In the genomic region with DNA sequence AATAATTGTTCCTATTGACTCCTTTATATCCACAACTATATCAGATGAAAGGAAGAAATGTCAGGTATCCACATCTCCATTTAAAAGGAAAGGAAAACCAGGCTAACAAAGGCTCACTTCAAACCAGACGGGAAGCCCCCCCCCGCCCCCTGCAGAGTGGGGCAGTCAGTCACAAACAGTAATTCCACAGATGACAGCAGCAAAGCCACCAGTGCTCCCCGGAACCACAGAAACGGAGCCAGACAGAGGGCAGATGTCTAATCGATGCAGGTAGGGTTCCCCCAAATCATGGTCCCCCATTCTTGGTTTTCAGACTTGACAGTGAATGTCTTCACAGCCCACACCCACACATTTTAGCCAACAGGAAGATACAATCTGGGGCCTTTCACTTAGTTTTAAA, we compare ENCODE assay signal across 8 cellular contexts.
DNase-seq lines count a peak whose midpoint lies in the region; ATAC-seq and TF ChIP-seq lines count a peak whose summit lies in the region.

No MANE protein-coding gene starts in this region.

- H3K9ac ChIP-seq in SK-N-SH (no peak overlapping the region), iPS-20b (ENCODE audit: low read depth, low read length) (no peak overlapping the region)

- H3K27me3 Mint-ChIP-seq in activated CD8-positive, alpha-beta memory T cell treated with anti-CD3 and anti-CD28 coated beads, Interleukin-2, amount 10 ng/mL, durations not matched to agents 7 days and 5 days: no peaks in the 10 kb centered on the region

- peaks cover 4% of the 10 kb centered on the region for H3F3A ChIP-seq in SK-N-SH (replicated peaks; ENCODE audit: insufficient read depth)

- peak overlapping the region; percentile 58 for H3K4me2 ChIP-seq in SK-N-SH

- H3K4me1 ChIP-seq in SK-N-SH (ENCODE audit: control insufficient read depth in 1 of 2, insufficient read depth in 2 of 2, low read depth in 1 of 2, low read length in 1 of 2): peaks cover 8 to 33% of the 10 kb centered on the region in 2 experiments; a peak in 2 of 4 replicates
- peaks cover 44% of the 10 kb centered on the region for H3K4me1 ChIP-seq in iPS-20b (ENCODE audit: insufficient read depth, low read length)
- H3K4me1 ChIP-seq in ovary (ENCODE audit: insufficient read depth): peaks cover 8% of the 10 kb centered on the region

- no peaks in the 10 kb centered on the region; the same call in 1 of the 2 replicates for H4K20me1 ChIP-seq in SK-N-SH (ENCODE audit: insufficient read depth)

- peaks cover 53% of the 10 kb centered on the region for H3K36me3 Mint-ChIP-seq in activated CD8-positive, alpha-beta memory T cell treated with anti-CD3 and anti-CD28 coated beads, Interleukin-2, amount 10 ng/mL, durations not matched to agents 7 days and 5 days

- H3K4me3 Mint-ChIP-seq in activated CD8-positive, alpha-beta memory T cell treated with anti-CD3 and anti-CD28 coated beads, Interleukin-2, amount 10 ng/mL, durations not matched to agents 7 days and 5 days: peak overlapping the region; percentile 51

- TF ChIP-seq RAD21 in SK-N-SH (IDR thresholded peaks at IDR 0.05; ENCODE audit: low read length): no peak

- no peak for TF ChIP-seq CTCF in SK-N-SH (IDR thresholded peaks at IDR 0.05)
- TF ChIP-seq CTCF in ovary (IDR thresholded peaks at IDR 0.05): no peak

- H2AFZ ChIP-seq in SK-N-SH (ENCODE audit: low read depth): no peak overlapping the region

- H3K36me3 ChIP-seq in SK-N-SH (replicated peaks in 1 of 2; ENCODE audit: control insufficient read depth in 1 of 2, insufficient read depth in 2 of 2, low read length in 1 of 2) (peaks cover 8 to 27% of the 10 kb centered on the region in 2 experiments), iPS-20b (ENCODE audit: insufficient read depth, low read depth, low read length) (peaks cover 39% of the 10 kb centered on the region), ovary (no peaks in the 10 kb centered on the region)

- POLR2A ChIA-PET in SK-N-SH (lab: Yijun Ruan, JAX): no interaction called here

- ATAC-seq in SK-N-SH treated with all-trans-retinoic acid at 6 μM for 48 hours: no peak
- peak; percentile 39 for ATAC-seq in HG03135 (IDR thresholded peaks at IDR 0.05; ENCODE audit: unreplicated experiment)
- ATAC-seq in activated CD8-positive, alpha-beta memory T cell treated with anti-CD3 and anti-CD28 coated beads, Interleukin-2, amount 10 ng/mL, durations not matched to agents 7 days and 5 days: peak; percentile 48

- peaks cover 45% of the 10 kb centered on the region; the same call in 1 of the 2 replicates for H3K79me2 ChIP-seq in SK-N-SH (ENCODE audit: insufficient read depth)

- intact Hi-C loops in ovary (cut with DNase I): no loop called here

- H3K27ac ChIP-seq in SK-N-SH (ENCODE audit: low read depth in 2 of 2, low read length in 1 of 2) (peak overlapping the region in 1 of 2 experiments; percentile 66; a peak in 2 of 4 replicates), iPS-20b (ENCODE audit: low read length) (no peak overlapping the region), ovary (no peak overlapping the region)

- no peaks in the 10 kb centered on the region for H3K9me2 ChIP-seq in SK-N-SH

- CTCF ChIA-PET in SK-N-SH (lab: Yijun Ruan, JAX): interaction anchor here (1.5 to 1.6 kb wide), 2 partner anchors 9 to 14 kb away, joined by 3 to 4 read pairs; no protein-coding TSS in a partner anchor
- CTCF ChIA-PET in activated CD8-positive, alpha-beta memory T cell treated with anti-CD3 and anti-CD28 coated beads, Interleukin-2, amount 10 ng/mL, durations not matched to agents 7 days and 5 days (lab: Charles Lee): interaction anchor here (0.6 to 1.6 kb wide), 6 partner anchors 9 to 177 kb away, joined by 3 to 5 read pairs (median 4); no protein-coding TSS in a partner anchor

- H3K9me3 ChIP-seq in SK-N-SH (no peaks in the 10 kb centered on the region), iPS-20b (ENCODE audit: insufficient read depth, low read depth, low read length) (no peaks in the 10 kb centered on the region), ovary (no peaks in the 10 kb centered on the region)

- no peak overlapping the region for H3K4me3 ChIP-seq in SK-N-SH (ENCODE audit: low read depth in 2 of 2, low read length in 1 of 2)
- peak overlapping the region; percentile 4; the same call in 1 of the 2 replicates for H3K4me3 ChIP-seq in iPS-20b (ENCODE audit: low read length)
- H3K4me3 ChIP-seq in ovary: no peak overlapping the region

- WGBS in SK-N-SH (ENCODE audit: low lambda C conversion rate): 48% methylated on average over 3 of the region's 5 CpGs
- WGBS in ovary, 3 donors: 73 to 91% (median 81%) methylated on average over 5 of the region's 5 CpGs

- H3K27me3 ChIP-seq in SK-N-SH (ENCODE audit: insufficient read depth) (no peaks in the 10 kb centered on the region), iPS-20b (ENCODE audit: insufficient read depth, low read length) (no peaks in the 10 kb centered on the region), ovary (no peaks in the 10 kb centered on the region)

- peak overlapping the region; percentile 61 for H3K27ac Mint-ChIP-seq in activated CD8-positive, alpha-beta memory T cell treated with anti-CD3 and anti-CD28 coated beads, Interleukin-2, amount 10 ng/mL, durations not matched to agents 7 days and 5 days

- no peak for TF ChIP-seq POLR2A in ovary (IDR thresholded peaks at IDR 0.05)

- peak; percentile 57 for DNase-seq in SK-N-SH
- DNase-seq in activated CD8-positive, alpha-beta memory T cell treated with anti-CD3 and anti-CD28 coated beads, Interleukin-2, amount 10 ng/mL, durations not matched to agents 7 days and 5 days: peak; percentile 85
- DNase-seq in stimulated activated CD8-positive, alpha-beta memory T cell treated with anti-CD3 and anti-CD28 coated beads, Interleukin-4, amount 100 ng/mL, for 48 hours: peak; percentile 72
- no peak for DNase-seq in ovary
- no peak for DNase-seq in KG1 (lab: John Stamatoyannopoulos, UW)

- peaks cover 68% of the 10 kb centered on the region for H3K4me1 Mint-ChIP-seq in activated CD8-positive, alpha-beta memory T cell treated with anti-CD3 and anti-CD28 coated beads, Interleukin-2, amount 10 ng/mL, durations not matched to agents 7 days and 5 days

- H3K9me3 Mint-ChIP-seq in activated CD8-positive, alpha-beta memory T cell treated with anti-CD3 and anti-CD28 coated beads, Interleukin-2, amount 10 ng/mL, durations not matched to agents 7 days and 5 days (ENCODE audit: low read depth): peaks cover 2% of the 10 kb centered on the region

- TF ChIP-seq EP300 in SK-N-SH (IDR thresholded peaks at IDR 0.05; ENCODE audit: borderline replicate concordance in 1 of 2, low read depth in 1 of 2, low read length in 1 of 2): no peak
- no peak for TF ChIP-seq EP300 in ovary (IDR thresholded peaks at IDR 0.05)

TF ChIP-seq in SK-N-SH, 30 proteins besides CTCF, POLR2A, EP300 and RAD21:
- TF ChIP-seq, protein P1, sequence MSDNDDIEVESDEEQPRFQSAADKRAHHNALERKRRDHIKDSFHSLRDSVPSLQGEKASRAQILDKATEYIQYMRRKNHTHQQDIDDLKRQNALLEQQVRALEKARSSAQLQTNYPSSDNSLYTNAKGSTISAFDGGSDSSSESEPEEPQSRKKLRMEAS (IDR thresholded peaks at IDR 0.05; ENCODE audit: low read depth): no peak
- TF ChIP-seq ELF1 (IDR thresholded peaks at IDR 0.05) (no peak), SIN3A (IDR thresholded peaks at IDR 0.05; ENCODE audit: borderline replicate concordance, low read depth, low read length) (no peak), TEAD4 (IDR thresholded peaks at IDR 0.05; ENCODE audit: borderline replicate concordance, insufficient read depth) (no peak), FOXM1 (IDR thresholded peaks at IDR 0.05; ENCODE audit: low read depth) (no peak)

TF ChIP-seq in SK-N-SH treated with all-trans-retinoic acid at 6 μM for 48 hours, 23 proteins besides CTCF, POLR2A, EP300 and RAD21:
- TF ChIP-seq TOX (CRISPR knock-in tag; IDR thresholded peaks at IDR 0.05; ENCODE audit: borderline replicate concordance): no peak

Comparison
In these comparisons a context has a peak if more than half of its experiments do, and no peak if none do; other contexts are left out.
1. DNase-seq: peak in SK-N-SH (single experiment), activated CD8-positive, alpha-beta memory T cell treated with anti-CD3 and anti-CD28 coated beads, Interleukin-2, amount 10 ng/mL, durations not matched to agents 7 days and 5 days (single experiment) and stimulated activated CD8-positive, alpha-beta memory T cell treated with anti-CD3 and anti-CD28 coated beads, Interleukin-4, amount 100 ng/mL, for 48 hours (single experiment); none in ovary (0 of 5) and KG1 (single experiment).